7 cellular contexts compared by ENCODE assay signal in the genomic region with DNA sequence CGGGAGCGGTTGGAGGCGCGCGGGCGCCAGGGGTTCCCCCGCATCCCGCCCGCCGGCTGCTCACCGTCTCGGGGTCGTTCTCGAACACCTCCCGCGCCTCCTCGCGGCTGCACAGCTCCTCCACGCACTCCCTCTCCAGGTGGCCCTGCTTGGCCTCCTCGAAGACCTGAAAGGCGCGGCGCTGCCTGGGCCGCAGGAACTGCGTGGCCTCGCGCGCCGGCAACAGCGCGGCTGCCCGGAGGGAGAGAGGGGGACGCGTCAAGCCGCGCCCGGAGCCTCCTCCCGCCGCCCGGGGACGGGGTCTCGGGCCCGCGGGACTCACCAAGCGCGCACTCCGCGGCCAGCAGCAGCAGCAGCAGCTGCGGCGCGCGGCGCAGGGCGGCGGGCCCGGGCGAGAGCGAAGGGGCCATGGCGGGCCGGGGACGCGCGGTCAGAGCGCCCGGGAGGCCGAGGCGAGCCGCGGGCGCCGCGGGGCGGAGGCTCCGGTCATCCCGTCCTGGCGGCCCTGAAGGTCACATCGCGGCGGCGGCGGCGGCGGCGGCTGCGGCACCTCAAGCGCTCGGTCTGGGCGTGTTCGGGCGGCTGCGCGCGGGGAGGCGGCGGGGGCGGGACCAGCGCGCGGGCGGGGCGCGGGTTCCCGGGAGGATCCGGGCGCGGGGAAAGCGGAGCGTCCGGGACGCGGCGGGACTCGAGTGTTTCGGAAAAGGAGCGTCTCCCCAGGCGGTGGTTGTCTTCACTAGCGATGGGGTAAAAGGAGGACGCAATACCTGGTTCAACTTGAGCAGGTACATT. TPM values are rescaled to one million over a fixed set of nuclear protein-coding genes. Genes with fewer than 3 reads are reported as not detected.
DNase-seq lines count a peak whose midpoint lies in the region; ATAC-seq, FAIRE-seq and TF ChIP-seq lines count a peak whose summit lies in the region.

A gene (minus strand): TSS at position 566 of the 792 bp plus-strand sequence. CDS start 156 bp downstream, at position 410.

- peak; percentile 71 to 73 for ATAC-seq in activated T-cell treated with anti-CD3 and anti-CD28 coated beads, Interleukin-2, amount 50 U/mL, for 72 hours (replicated peaks in 1 of 2)
- peak; percentile 21 to 24 for ATAC-seq in natural killer cell treated with Interleukin-12 subunit alpha and Interleukin-12 subunit beta and Interleukin-15 and Interleukin-18, amount 100 ng/mL, for 72 hours
- no peak for ATAC-seq in GM18505 (IDR thresholded peaks at IDR 0.05; ENCODE audit: unreplicated experiment)

- FAIRE-seq in HTR-8/SVneo (lab: Jason Lieb, UNC) = no peak

- H3K4me3 ChIP-seq in GM06990 (replicated peaks; ENCODE audit: low read depth, low read length) (peak within 1 kb of the TSS; percentile 52), fibroblast of villous mesenchyme (ENCODE audit: low read depth, low read length) (peak within 1 kb of the TSS; percentile 88)

- DNase-seq in GM06990 (ENCODE audit: extremely low read depth, insufficient read length) (no peak), HTR-8/SVneo (ENCODE audit: insufficient read length, low spot score) (peak; percentile 24), fibroblast of villous mesenchyme (ENCODE audit: low read depth) (peak; percentile 54)
- peak; percentile 29 to 32 for DNase-seq in activated T-cell treated with anti-CD3 and anti-CD28 coated beads, Interleukin-2, amount 50 U/mL, for 72 hours
- DNase-seq in natural killer cell treated with Interleukin-12 subunit alpha and Interleukin-12 subunit beta and Interleukin-15 and Interleukin-18, amount 100 ng/mL, for 72 hours (ENCODE audit: low spot score) = no peak
- DNase-seq in stimulated activated CD4-positive, alpha-beta T cell treated with anti-CD3 and anti-CD28 coated beads, Interleukin-12 subunit alpha, Interleukin-12 subunit beta, amount 100 ng/mL, for 4 hours = no peak

- peaks cover 72% of the 10 kb centered on the region for H3K27me3 Mint-ChIP-seq in activated T-cell treated with anti-CD3 and anti-CD28 coated beads, Interleukin-2, amount 50 U/mL, for 72 hours (ENCODE audit: low read depth)
- H3K27me3 Mint-ChIP-seq in natural killer cell treated with Interleukin-12 subunit alpha and Interleukin-12 subunit beta and Interleukin-15 and Interleukin-18, amount 100 ng/mL, for 72 hours = peaks cover 35 to 54% of the 10 kb centered on the region in 2 donors

- no peak within 1 kb of the TSS for H3K27ac Mint-ChIP-seq in activated T-cell treated with anti-CD3 and anti-CD28 coated beads, Interleukin-2, amount 50 U/mL, for 72 hours
- H3K27ac Mint-ChIP-seq in natural killer cell treated with Interleukin-12 subunit alpha and Interleukin-12 subunit beta and Interleukin-15 and Interleukin-18, amount 100 ng/mL, for 72 hours = no peak within 1 kb of the TSS

- peaks cover 7 to 8% of the 10 kb centered on the region in 2 donors for H3K9me3 Mint-ChIP-seq in activated T-cell treated with anti-CD3 and anti-CD28 coated beads, Interleukin-2, amount 50 U/mL, for 72 hours
- peaks cover 8% of the 10 kb centered on the region for H3K9me3 Mint-ChIP-seq in natural killer cell treated with Interleukin-12 subunit alpha and Interleukin-12 subunit beta and Interleukin-15 and Interleukin-18, amount 100 ng/mL, for 72 hours

- TF ChIP-seq POLR2A in GM18505 (IDR thresholded peaks at IDR 0.05; ENCODE audit: borderline replicate concordance, extremely low read depth, insufficient read depth, insufficient read length) = no peak

- H3K4me1 Mint-ChIP-seq in activated T-cell treated with anti-CD3 and anti-CD28 coated beads, Interleukin-2, amount 50 U/mL, for 72 hours (ENCODE audit: low read depth) = peaks cover 18% of the 10 kb centered on the region
- peaks cover 7 to 16% of the 10 kb centered on the region in 2 donors for H3K4me1 Mint-ChIP-seq in natural killer cell treated with Interleukin-12 subunit alpha and Interleukin-12 subunit beta and Interleukin-15 and Interleukin-18, amount 100 ng/mL, for 72 hours (ENCODE audit: low read depth in 2 of 2)

- peaks cover 0 to 5% of the 10 kb centered on the region in 2 donors for H3K36me3 Mint-ChIP-seq in activated T-cell treated with anti-CD3 and anti-CD28 coated beads, Interleukin-2, amount 50 U/mL, for 72 hours (ENCODE audit: insufficient read depth in 2 of 2)
- H3K36me3 Mint-ChIP-seq in natural killer cell treated with Interleukin-12 subunit alpha and Interleukin-12 subunit beta and Interleukin-15 and Interleukin-18, amount 100 ng/mL, for 72 hours = peaks cover 6% of the 10 kb centered on the region

- no peaks in the 10 kb centered on the region for H3K36me3 ChIP-seq in GM06990 (ENCODE audit: control insufficient read depth, insufficient read depth, low read length)

- peaks cover 2% of the 10 kb centered on the region for H3K27me3 ChIP-seq in GM06990 (replicated peaks; ENCODE audit: control insufficient read depth, insufficient read depth, low read length)

- TF ChIP-seq CTCF in GM06990 (IDR thresholded peaks at IDR 0.05; ENCODE audit: insufficient read depth, low read length, poor library complexity, severe bottlenecking) (no peak), fibroblast of villous mesenchyme (IDR thresholded peaks at IDR 0.05; ENCODE audit: insufficient read depth, low read depth, low read length) (no peak)

- peak within 1 kb of the TSS; percentile 79 to 83 for H3K4me3 Mint-ChIP-seq in activated T-cell treated with anti-CD3 and anti-CD28 coated beads, Interleukin-2, amount 50 U/mL, for 72 hours
- peak within 1 kb of the TSS; percentile 64 for H3K4me3 Mint-ChIP-seq in natural killer cell treated with Interleukin-12 subunit alpha and Interleukin-12 subunit beta and Interleukin-15 and Interleukin-18, amount 100 ng/mL, for 72 hours

RNA-seq across cellular contexts. Expression of the gene that starts here (rescaled TPM):
- total RNA-seq in activated T-cell treated with anti-CD3 and anti-CD28 coated beads, Interleukin-2, amount 50 U/mL, for 72 hours = 1 to 10 TPM in 1 of 2 donors, under 1 TPM in 1; 0.46 to 1.5 TPM
- 172 and 216 TPM in 2 replicates for total RNA-seq in fibroblast of villous mesenchyme
- total RNA-seq in natural killer cell treated with Interleukin-12 subunit alpha and Interleukin-12 subunit beta and Interleukin-15 and Interleukin-18, amount 100 ng/mL, for 72 hours = under 1 TPM in 1 of 2 donors, not detected in 1; 0.45 TPM

Comparison
In these comparisons a context has a peak if more than half of its experiments do, and no peak if none do; other contexts are left out.
1. RNA of the gene that starts here (total RNA-seq): 172 to 216 TPM in fibroblast of villous mesenchyme; 0.46 to 1.5 TPM in activated T-cell treated with anti-CD3 and anti-CD28 coated beads, Interleukin-2, amount 50 U/mL, for 72 hours and 0.45 TPM in natural killer cell treated with Interleukin-12 subunit alpha and Interleukin-12 subunit beta and Interleukin-15 and Interleukin-18, amount 100 ng/mL, for 72 hours; every median in the first group is over 10 times any median in the second.
2. Peak in ATAC-seq in natural killer cell treated with Interleukin-12 subunit alpha and Interleukin-12 subunit beta and Interleukin-15 and Interleukin-18, amount 100 ng/mL, for 72 hours; RNA of the gene not detected or under 1 TPM.
3. DNase-seq: peak in HTR-8/SVneo (single experiment), activated T-cell treated with anti-CD3 and anti-CD28 coated beads, Interleukin-2, amount 50 U/mL, for 72 hours (2 of 2) and fibroblast of villous mesenchyme (single experiment); none in GM06990 (single experiment), natural killer cell treated with Interleukin-12 subunit alpha and Interleukin-12 subunit beta and Interleukin-15 and Interleukin-18, amount 100 ng/mL, for 72 hours (single experiment) and stimulated activated CD4-positive, alpha-beta T cell treated with anti-CD3 and anti-CD28 coated beads, Interleukin-12 subunit alpha, Interleukin-12 subunit beta, amount 100 ng/mL, for 4 hours (single experiment).